Comparison of ENCODE assay signal across 1 cellular context in the genomic region with DNA sequence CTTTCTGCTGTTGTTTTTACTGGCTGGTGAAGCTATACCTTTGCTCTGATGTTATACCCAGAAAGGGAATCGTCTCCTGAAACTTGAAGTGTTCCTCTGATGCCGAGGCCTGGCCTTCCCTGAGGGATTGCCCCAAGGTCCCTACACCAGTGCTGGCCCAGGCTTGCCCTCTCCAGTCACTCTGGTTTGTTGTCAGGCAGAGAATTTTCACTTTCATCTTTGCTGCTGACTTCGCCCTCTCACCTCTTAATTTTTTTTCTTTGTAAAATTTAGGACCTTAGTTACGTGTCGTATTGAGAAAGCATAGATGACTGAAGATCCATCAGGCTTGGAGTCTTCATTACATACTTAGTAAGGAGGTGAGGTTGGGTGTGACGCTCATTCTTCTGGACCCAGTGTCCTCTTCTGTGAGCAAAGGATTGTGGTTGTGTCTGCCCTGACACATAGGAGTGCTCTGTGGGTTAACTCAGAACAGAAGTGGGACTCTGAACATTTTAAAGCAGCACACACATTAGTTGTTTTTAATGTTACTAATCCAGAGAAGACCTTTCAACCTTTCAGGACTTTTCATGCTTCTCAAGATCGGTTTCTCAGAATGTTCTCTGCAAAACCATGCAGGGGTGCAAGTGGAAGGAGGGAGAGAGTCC.
TF ChIP-seq lines count a peak whose summit lies in the region.

No MANE protein-coding gene starts in this region.

TF ChIP-seq in GM12878, 131 proteins besides CTCF, POLR2A, EP300 and RAD21 (continued from another document):
- TF ChIP-seq ZNF687 (IDR thresholded peaks at IDR 0.05) (peak; percentile 88), MTA3 (IDR thresholded peaks at IDR 0.05; ENCODE audit: borderline replicate concordance, low read length) (no peak), CREB1 (IDR thresholded peaks at IDR 0.05; ENCODE audit: low read depth) (0 out of 2 replicates have a peak, but pooled peaks have one; percentile 16), SPI1 (IDR thresholded peaks at IDR 0.05; ENCODE audit: borderline replicate concordance, insufficient read depth, low read depth, low read length) (peak; percentile 8; the same call in 1 of the 2 replicates), EED (IDR thresholded peaks at IDR 0.05; ENCODE audit: low read depth) (no peak), EGR1 (IDR thresholded peaks at IDR 0.05; ENCODE audit: borderline replicate concordance in 1 of 2, low read depth in 2 of 2, low read length in 2 of 2) (no peak), EZH2 (IDR thresholded peaks at IDR 0.05; ENCODE audit: borderline replicate concordance, control insufficient read depth, low read depth, low read length) (no peak), IKZF2 (IDR thresholded peaks at IDR 0.05) (peak in 1 of 2 experiments; percentile 36; a peak in 1 of 4 replicates), JUNB (IDR thresholded peaks at IDR 0.05) (peak; percentile 54), IKZF1 (conservative IDR thresholded peaks at IDR 0.05) (peak; percentile 51; the same call in 1 of the 2 replicates), NR2C1 (IDR thresholded peaks at IDR 0.05) (peak; percentile 36; the same call in 1 of the 2 replicates), RELB (IDR thresholded peaks at IDR 0.05; ENCODE audit: low read depth) (peak; percentile 52), DPF2 (IDR thresholded peaks at IDR 0.05) (0 out of 2 replicates have a peak, but pooled peaks have one; percentile 28), RUNX3 (IDR thresholded peaks at IDR 0.05; ENCODE audit: low read length) (peak; percentile 75), BCL11A (IDR thresholded peaks at IDR 0.05; ENCODE audit: low read depth, low read length) (no peak)
- TF ChIP-seq, protein P1, sequence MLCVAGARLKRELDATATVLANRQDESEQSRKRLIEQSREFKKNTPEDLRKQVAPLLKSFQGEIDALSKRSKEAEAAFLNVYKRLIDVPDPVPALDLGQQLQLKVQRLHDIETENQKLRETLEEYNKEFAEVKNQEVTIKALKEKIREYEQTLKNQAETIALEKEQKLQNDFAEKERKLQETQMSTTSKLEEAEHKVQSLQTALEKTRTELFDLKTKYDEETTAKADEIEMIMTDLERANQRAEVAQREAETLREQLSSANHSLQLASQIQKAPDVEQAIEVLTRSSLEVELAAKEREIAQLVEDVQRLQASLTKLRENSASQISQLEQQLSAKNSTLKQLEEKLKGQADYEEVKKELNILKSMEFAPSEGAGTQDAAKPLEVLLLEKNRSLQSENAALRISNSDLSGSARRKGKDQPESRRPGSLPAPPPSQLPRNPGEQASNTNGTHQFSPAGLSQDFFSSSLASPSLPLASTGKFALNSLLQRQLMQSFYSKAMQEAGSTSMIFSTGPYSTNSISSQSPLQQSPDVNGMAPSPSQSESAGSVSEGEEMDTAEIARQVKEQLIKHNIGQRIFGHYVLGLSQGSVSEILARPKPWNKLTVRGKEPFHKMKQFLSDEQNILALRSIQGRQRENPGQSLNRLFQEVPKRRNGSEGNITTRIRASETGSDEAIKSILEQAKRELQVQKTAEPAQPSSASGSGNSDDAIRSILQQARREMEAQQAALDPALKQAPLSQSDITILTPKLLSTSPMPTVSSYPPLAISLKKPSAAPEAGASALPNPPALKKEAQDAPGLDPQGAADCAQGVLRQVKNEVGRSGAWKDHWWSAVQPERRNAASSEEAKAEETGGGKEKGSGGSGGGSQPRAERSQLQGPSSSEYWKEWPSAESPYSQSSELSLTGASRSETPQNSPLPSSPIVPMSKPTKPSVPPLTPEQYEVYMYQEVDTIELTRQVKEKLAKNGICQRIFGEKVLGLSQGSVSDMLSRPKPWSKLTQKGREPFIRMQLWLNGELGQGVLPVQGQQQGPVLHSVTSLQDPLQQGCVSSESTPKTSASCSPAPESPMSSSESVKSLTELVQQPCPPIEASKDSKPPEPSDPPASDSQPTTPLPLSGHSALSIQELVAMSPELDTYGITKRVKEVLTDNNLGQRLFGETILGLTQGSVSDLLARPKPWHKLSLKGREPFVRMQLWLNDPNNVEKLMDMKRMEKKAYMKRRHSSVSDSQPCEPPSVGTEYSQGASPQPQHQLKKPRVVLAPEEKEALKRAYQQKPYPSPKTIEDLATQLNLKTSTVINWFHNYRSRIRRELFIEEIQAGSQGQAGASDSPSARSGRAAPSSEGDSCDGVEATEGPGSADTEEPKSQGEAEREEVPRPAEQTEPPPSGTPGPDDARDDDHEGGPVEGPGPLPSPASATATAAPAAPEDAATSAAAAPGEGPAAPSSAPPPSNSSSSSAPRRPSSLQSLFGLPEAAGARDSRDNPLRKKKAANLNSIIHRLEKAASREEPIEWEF (IDR thresholded peaks at IDR 0.05; ENCODE audit: insufficient replicate concordance, low read depth, low read length) = no peak
- TF ChIP-seq, protein P2, sequence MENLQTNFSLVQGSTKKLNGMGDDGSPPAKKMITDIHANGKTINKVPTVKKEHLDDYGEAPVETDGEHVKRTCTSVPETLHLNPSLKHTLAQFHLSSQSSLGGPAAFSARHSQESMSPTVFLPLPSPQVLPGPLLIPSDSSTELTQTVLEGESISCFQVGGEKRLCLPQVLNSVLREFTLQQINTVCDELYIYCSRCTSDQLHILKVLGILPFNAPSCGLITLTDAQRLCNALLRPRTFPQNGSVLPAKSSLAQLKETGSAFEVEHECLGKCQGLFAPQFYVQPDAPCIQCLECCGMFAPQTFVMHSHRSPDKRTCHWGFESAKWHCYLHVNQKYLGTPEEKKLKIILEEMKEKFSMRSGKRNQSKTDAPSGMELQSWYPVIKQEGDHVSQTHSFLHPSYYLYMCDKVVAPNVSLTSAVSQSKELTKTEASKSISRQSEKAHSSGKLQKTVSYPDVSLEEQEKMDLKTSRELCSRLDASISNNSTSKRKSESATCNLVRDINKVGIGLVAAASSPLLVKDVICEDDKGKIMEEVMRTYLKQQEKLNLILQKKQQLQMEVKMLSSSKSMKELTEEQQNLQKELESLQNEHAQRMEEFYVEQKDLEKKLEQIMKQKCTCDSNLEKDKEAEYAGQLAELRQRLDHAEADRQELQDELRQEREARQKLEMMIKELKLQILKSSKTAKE (IDR thresholded peaks at IDR 0.05; ENCODE audit: low read depth, poor library complexity, severe bottlenecking) = peak; percentile 58
